ENCODE assay signal across 17 cellular contexts in genomic region chr9:128918921-128919320, GRCh38. TPM values are rescaled to one million over a fixed set of nuclear protein-coding genes. Genes with fewer than 3 reads are reported as not detected.
DNase-seq lines count a peak whose midpoint lies in the region; ATAC-seq and TF ChIP-seq lines count a peak whose summit lies in the region.
"Had no signal": no experiment of that assay in that cellular context is flagged by ENCODE, and none has a peak within 500 bp of the region (broad histone marks: within the 10 kb centered on the region; RNA-seq: fewer than 3 reads in every experiment).

No MANE protein-coding gene starts in this region.

- CTCF ChIA-PET in OCI-LY7 (lab: Charles Lee; ENCODE audit: unreplicated experiment), result no interaction called here

- H3K27ac Mint-ChIP-seq in endodermal cell, result peak overlapping the region; percentile 44
- H3K27ac Mint-ChIP-seq: stimulated activated memory B cell treated with anti-CD40 and anti-IgM and Interleukin-4, amounts not matched to agents 10 μg/mL and 1 μg/mL and 100 μg/mL, for 72 hours had no signal

- TF ChIP-seq POLR2A in sigmoid colon (IDR thresholded peaks at IDR 0.05) (no peak), lower leg skin (IDR thresholded peaks at IDR 0.05) (no peak)

- peak overlapping the region; percentile 38; the same call in 1 of the 2 replicates for H3K27ac ChIP-seq in ACC112 (ENCODE audit: low read depth, low read length)
- peak overlapping the region; percentile 25 for H3K27ac ChIP-seq in OCI-LY7 (ENCODE audit: low read depth, low read length, poor library complexity, severe bottlenecking)
- no peak overlapping the region for H3K27ac ChIP-seq in endodermal cell (ENCODE audit: low read depth, low read length)
- H3K27ac ChIP-seq in sigmoid colon, result peak overlapping the region; percentile 8 to 88 (median 88)
- H3K27ac ChIP-seq in MM.1S (ENCODE audit: low read length), result no peak overlapping the region
- H3K27ac ChIP-seq in foreskin keratinocyte, result no peak overlapping the region

- H2AFZ ChIP-seq in ACC112 (ENCODE audit: low read length, unreplicated experiment) (no peak overlapping the region), OCI-LY7 (ENCODE audit: low read length) (no peak overlapping the region), MM.1S (ENCODE audit: low read length) (no peak overlapping the region)
- H2AFZ ChIP-seq: hepatocyte had no signal

- no peak overlapping the region for H3K4me2 ChIP-seq in OCI-LY7 (ENCODE audit: low read length)
- no peak overlapping the region for H3K4me2 ChIP-seq in MM.1S (ENCODE audit: low read depth, low read length)
- H3K4me2 ChIP-seq: hepatocyte had no signal

- H3K27me3 ChIP-seq in ACC112 (ENCODE audit: insufficient read depth, low read length) (no peaks in the 10 kb centered on the region), endodermal cell (ENCODE audit: control insufficient read depth, insufficient read depth, low read length, poor library complexity, severe bottlenecking) (no peaks in the 10 kb centered on the region), sigmoid colon (no peaks in the 10 kb centered on the region), MM.1S (replicated peaks; ENCODE audit: insufficient read depth, low read length) (no peaks in the 10 kb centered on the region), foreskin keratinocyte (no peaks in the 10 kb centered on the region)
- H3K27me3 ChIP-seq: hepatocyte had no signal

- H3K9ac ChIP-seq in endodermal cell (ENCODE audit: extremely low read depth, low read length, poor library complexity, severe bottlenecking) (no peak overlapping the region), MM.1S (ENCODE audit: low read length) (no peak overlapping the region)

- no peaks in the 10 kb centered on the region for H3K9me3 Mint-ChIP-seq in endodermal cell
- H3K9me3 Mint-ChIP-seq: memory B cell; stimulated activated memory B cell treated with anti-CD40 and anti-IgM and Interleukin-4, amounts not matched to agents 10 μg/mL and 1 μg/mL and 100 μg/mL, for 72 hours had no signal

- H3K4me1 ChIP-seq in ACC112 (ENCODE audit: control insufficient read depth, insufficient read depth, low read length, unreplicated experiment), result peaks cover 48% of the 10 kb centered on the region
- H3K4me1 ChIP-seq in OCI-LY7 (ENCODE audit: insufficient read depth, low read length, poor library complexity, severe bottlenecking), result peaks cover 33% of the 10 kb centered on the region
- H3K4me1 ChIP-seq in endodermal cell (ENCODE audit: control insufficient read depth, insufficient read depth, low read length), result no peaks in the 10 kb centered on the region
- peaks cover 0 to 83% (median 71%) of the 10 kb centered on the region in 4 donors for H3K4me1 ChIP-seq in sigmoid colon
- H3K4me1 ChIP-seq in MM.1S (ENCODE audit: low read length), result no peaks in the 10 kb centered on the region
- H3K4me1 ChIP-seq in foreskin keratinocyte, result peaks cover 13% of the 10 kb centered on the region
- H3K4me1 ChIP-seq: HAP-1 had no signal

- H3K36me3 Mint-ChIP-seq in endodermal cell (ENCODE audit: low read depth), result peaks cover 28% of the 10 kb centered on the region

- no peaks in the 10 kb centered on the region for H3K27me3 Mint-ChIP-seq in endodermal cell (ENCODE audit: insufficient read depth)
- H3K27me3 Mint-ChIP-seq: memory B cell had no signal

- H3K9me2 ChIP-seq in OCI-LY7 (ENCODE audit: insufficient read depth, low read length), result no peaks in the 10 kb centered on the region
- H3K9me2 ChIP-seq in MM.1S (replicated peaks; ENCODE audit: insufficient read depth, low read length), result no peaks in the 10 kb centered on the region

- POLR2A ChIA-PET in OCI-LY7 (lab: Charles Lee), result interaction anchor here (0.6 to 0.7 kb wide), 2 partner anchors 31 to 45 kb away, joined by 3 read pairs; no protein-coding TSS in a partner anchor

- H3F3A ChIP-seq in MM.1S (ENCODE audit: insufficient read depth, low read length), result no peaks in the 10 kb centered on the region

- BruUV-seq in OCI-LY7 (replicated peaks; lab: Mats Ljungman, UMichigan), result no TSS peak

- no peaks in the 10 kb centered on the region for H3K9me3 ChIP-seq in OCI-LY7 (ENCODE audit: low read length)
- no peaks in the 10 kb centered on the region for H3K9me3 ChIP-seq in endodermal cell (ENCODE audit: control insufficient read depth, low read length)
- no peaks in the 10 kb centered on the region for H3K9me3 ChIP-seq in sigmoid colon
- no peaks in the 10 kb centered on the region for H3K9me3 ChIP-seq in MM.1S (replicated peaks; ENCODE audit: insufficient read depth, low read length)
- H3K9me3 ChIP-seq: HAP-1 had no signal

- intact Hi-C loops in OCI-LY7 (cut with micrococcal nuclease; ENCODE audit: unreplicated experiment) (no loop called here), sigmoid colon (cut with DNase I) (no loop called here), lower leg skin (cut with DNase I; ENCODE audit: low total_unique reads) (no loop called here)

- no peak for TF ChIP-seq EP300 in sigmoid colon (IDR thresholded peaks at IDR 0.05)

- ATAC-seq in HG03095 (IDR thresholded peaks at IDR 0.05; ENCODE audit: unreplicated experiment) (no peak), foreskin keratinocyte (no peak)
- ATAC-seq: stimulated activated memory B cell treated with anti-CD40 and anti-IgM and Interleukin-4, amounts not matched to agents 10 μg/mL and 1 μg/mL and 100 μg/mL, for 72 hours had no signal

- no peak for DNase-seq in OCI-LY7 (ENCODE audit: low spot score)
- peak; percentile 38 for DNase-seq in endodermal cell
- no peak for DNase-seq in sigmoid colon
- DNase-seq in MM.1S, result no peak
- DNase-seq in lower leg skin (ENCODE audit: low spot score in 2 of 2), result no peak
- DNase-seq in foreskin keratinocyte, result no peak
- DNase-seq: amygdala; NCI-H1417 treated with DMSO at 0.1 percent for 48 hours; NCI-H526; RPMI8226; stimulated activated CD4-positive, alpha-beta T cell treated with anti-CD3 and anti-CD28 coated beads, Interleukin-1b, Interleukin-23, amount 100 ng/mL, for 48 hours had no signal

- TF ChIP-seq CTCF in OCI-LY7 (conservative IDR thresholded peaks at IDR 0.05; ENCODE audit: low read length) (no peak), endodermal cell (conservative IDR thresholded peaks at IDR 0.05) (no peak), sigmoid colon (IDR thresholded peaks at IDR 0.05) (no peak), MM.1S (IDR thresholded peaks at IDR 0.05; ENCODE audit: low read length) (no peak), lower leg skin (IDR thresholded peaks at IDR 0.05) (no peak), foreskin keratinocyte (conservative IDR thresholded peaks at IDR 0.05) (no peak)

- 92 to 96% methylated on average over 2 of the region's 2 CpGs for WGBS in endodermal cell (ENCODE audit: insufficient coverage in 1 of 2, insufficient read length in 1 of 2), 2 experiments
- 58 to 64% methylated on average over 2 of the region's 2 CpGs for WGBS in sigmoid colon, 2 donors
- WGBS in lower leg skin, 2 donors, result 59 to 78% methylated on average over 2 of the region's 2 CpGs

- H3K79me2 ChIP-seq in ACC112 (ENCODE audit: control insufficient read depth, insufficient read depth, low read length, unreplicated experiment) (peaks cover 13% of the 10 kb centered on the region), OCI-LY7 (ENCODE audit: insufficient read depth, low read depth, low read length) (peaks cover 5% of the 10 kb centered on the region; the same call in 1 of the 2 replicates), MM.1S (ENCODE audit: low read length) (no peaks in the 10 kb centered on the region)

- H3K4me3 ChIP-seq in ACC112 (ENCODE audit: low read depth, low read length) (no peak overlapping the region), OCI-LY7 (ENCODE audit: low read depth, low read length, poor library complexity, severe bottlenecking) (no peak overlapping the region), endodermal cell (ENCODE audit: low read length) (no peak overlapping the region), sigmoid colon (no peak overlapping the region), MM.1S (ENCODE audit: low read length) (no peak overlapping the region), lower leg skin (ENCODE audit: low read depth, poor library complexity, severe bottlenecking) (no peak overlapping the region)
- H3K4me3 ChIP-seq: HAP-1, hepatocyte had no signal

- H3K4me3 Mint-ChIP-seq in endodermal cell, result no peak overlapping the region
- H3K4me3 Mint-ChIP-seq: memory B cell; stimulated activated memory B cell treated with anti-CD40 and anti-IgM and Interleukin-4, amounts not matched to agents 10 μg/mL and 1 μg/mL and 100 μg/mL, for 72 hours had no signal

- H4K20me1 ChIP-seq in OCI-LY7 (ENCODE audit: insufficient read depth, low read length), result no peaks in the 10 kb centered on the region
- no peaks in the 10 kb centered on the region for H4K20me1 ChIP-seq in MM.1S (ENCODE audit: insufficient read depth, low read length)

- H3K4me1 Mint-ChIP-seq in endodermal cell, result peaks cover 10% of the 10 kb centered on the region
- H3K4me1 Mint-ChIP-seq: memory B cell had no signal

- H3K36me3 ChIP-seq in ACC112 (ENCODE audit: insufficient read depth, low read length) (peaks cover 9% of the 10 kb centered on the region; the same call in 1 of the 2 replicates), OCI-LY7 (ENCODE audit: insufficient read depth, low read length) (peaks cover 44% of the 10 kb centered on the region; the same call in 1 of the 2 replicates), endodermal cell (ENCODE audit: control insufficient read depth, insufficient read depth, low read length) (peaks cover 41% of the 10 kb centered on the region), sigmoid colon (peaks cover 4 to 25% (median 10%) of the 10 kb centered on the region in 4 donors), MM.1S (replicated peaks; ENCODE audit: insufficient read depth, low read length) (no peaks in the 10 kb centered on the region)
- H3K36me3 ChIP-seq: HAP-1 had no signal

RNA-seq across cellular contexts. Expression of gene PHYHD1, which starts 1.9 kb away (rescaled TPM):
- total RNA-seq in OCI-LY7 (2014; rRNA removed; shearing (Covaris generic)), result 69.0 and 83.5 TPM in 2 replicates
- total RNA-seq in OCI-LY7 (2022), result 132 and 150 TPM in 2 replicates
- 10 to 100 TPM; 15.2 to 18.0 TPM for total RNA-seq in endodermal cell
- 6.4 TPM for polyA plus RNA-seq in endodermal cell (2013, experiment 1 of 2)
- 4.7 TPM for polyA plus RNA-seq in endodermal cell (2013, experiment 2 of 2)
- 10 to 100 TPM; 15.5 to 30.5 (median 20.1) TPM for total RNA-seq in sigmoid colon
- 10 to 100 TPM in 1 of 3 donors, 1 to 10 TPM in 2; 1.6 to 13.2 (median 8.1) TPM for polyA plus RNA-seq in sigmoid colon
- 10 to 100 TPM; 31.3 to 60.2 (median 50.6) TPM for total RNA-seq in lower leg skin
- total RNA-seq in foreskin keratinocyte, result 8.2 and 12.9 TPM in 2 replicates
- polyA plus RNA-seq in foreskin keratinocyte, result 11.6 and 19.9 TPM in 2 replicates

RNA-seq across cellular contexts. Expression of gene DOLK, which starts 28.5 kb away (rescaled TPM):
- total RNA-seq in OCI-LY7 (2014; rRNA removed; shearing (Covaris generic)), result 9.6 and 11.2 TPM in 2 replicates
- total RNA-seq in OCI-LY7 (2022) (5.1 and 5.8 TPM in 2 replicates), endodermal cell (10 to 100 TPM; 18.0 to 19.8 TPM), sigmoid colon (10 to 100 TPM in 1 of 4 donors, 1 to 10 TPM in 3; 6.2 to 11.4 (median 9.3) TPM), lower leg skin (10 to 100 TPM in 3 of 4 donors, 1 to 10 TPM in 1; 9.8 to 16.4 (median 11.9) TPM), foreskin keratinocyte (21.1 and 21.5 TPM in 2 replicates)
- polyA plus RNA-seq in endodermal cell (2013, experiment 1 of 2), result 14.3 TPM
- 13.4 TPM for polyA plus RNA-seq in endodermal cell (2013, experiment 2 of 2)
- polyA plus RNA-seq in sigmoid colon (10 to 100 TPM in 1 of 3 donors, 1 to 10 TPM in 2; 2.4 to 11.1 (median 3.5) TPM), foreskin keratinocyte (20.2 and 22.0 TPM in 2 replicates)

RNA-seq across cellular contexts. Expression of gene NUP188, which starts 28.6 kb away (rescaled TPM):
- total RNA-seq in OCI-LY7 (2014; rRNA removed; shearing (Covaris generic)), result 70.5 and 73.6 TPM in 2 replicates
- total RNA-seq in OCI-LY7 (2022) (83.8 and 91.6 TPM in 2 replicates), endodermal cell (10 to 100 TPM; 89.8 to 94.8 TPM), sigmoid colon (10 to 100 TPM; 16.6 to 28.8 (median 24.6) TPM), lower leg skin (10 to 100 TPM; 32.8 to 44.3 (median 36.1) TPM), foreskin keratinocyte (55.3 and 61.2 TPM in 2 replicates)
- 59.2 TPM for polyA plus RNA-seq in endodermal cell (2013, experiment 1 of 2)
- 49.7 TPM for polyA plus RNA-seq in endodermal cell (2013, experiment 2 of 2)
- polyA plus RNA-seq in sigmoid colon (10 to 100 TPM in 1 of 3 donors, 1 to 10 TPM in 2; 3.7 to 21.3 (median 5.4) TPM), foreskin keratinocyte (21.9 and 26.5 TPM in 2 replicates)

RNA-seq across cellular contexts. Expression of gene LRRC8A, which starts 37.0 kb away (rescaled TPM):
- 20.0 and 26.9 TPM in 2 replicates for total RNA-seq in OCI-LY7 (2014; rRNA removed; shearing (Covaris generic))
- total RNA-seq in OCI-LY7 (2022) (21.0 and 22.9 TPM in 2 replicates), endodermal cell (10 to 100 TPM; 54.6 to 58.7 TPM), sigmoid colon (10 to 100 TPM; 26.0 to 59.5 (median 37.4) TPM), lower leg skin (100 to 1,000 TPM in 3 of 4 donors, 10 to 100 TPM in 1; 89.6 to 131 (median 111) TPM), foreskin keratinocyte (127 and 152 TPM in 2 replicates)
- 32.7 TPM for polyA plus RNA-seq in endodermal cell (2013, experiment 1 of 2)
- polyA plus RNA-seq in endodermal cell (2013, experiment 2 of 2), result 34.9 TPM
- polyA plus RNA-seq in sigmoid colon (10 to 100 TPM in 1 of 3 donors, 1 to 10 TPM in 2; 4.8 to 25.2 (median 8.8) TPM), foreskin keratinocyte (74.0 and 81.3 TPM in 2 replicates)

RNA-seq across cellular contexts. Expression of gene KYAT1, which starts 37.2 kb away (rescaled TPM):
- total RNA-seq in OCI-LY7 (2014; rRNA removed; shearing (Covaris generic)), result 38.2 and 44.7 TPM in 2 replicates
- total RNA-seq in OCI-LY7 (2022) (28.3 and 34.5 TPM in 2 replicates), endodermal cell (10 to 100 TPM; 13.6 to 25.3 TPM), sigmoid colon (1 to 10 TPM; 3.9 to 8.0 (median 5.2) TPM), lower leg skin (10 to 100 TPM in 2 of 4 donors, 1 to 10 TPM in 2; 8.2 to 19.4 (median 10.9) TPM), foreskin keratinocyte (13.2 and 16.2 TPM in 2 replicates)
- 18.8 TPM for polyA plus RNA-seq in endodermal cell (2013, experiment 1 of 2)
- 16.8 TPM for polyA plus RNA-seq in endodermal cell (2013, experiment 2 of 2)
- polyA plus RNA-seq in sigmoid colon (1 to 10 TPM in 1 of 3 donors, under 1 TPM in 2; 0.60 to 4.5 (median 0.92) TPM), foreskin keratinocyte (13.0 and 16.4 TPM in 2 replicates)

Comparison
In these comparisons a context has a peak if more than half of its experiments do, and no peak if none do; other contexts are left out.
1. H3K27ac ChIP-seq: peak in ACC112 (single experiment), OCI-LY7 (single experiment) and sigmoid colon (4 of 4); none in endodermal cell (single experiment), MM.1S (single experiment) and foreskin keratinocyte (single experiment).